In genomic region chr3:174398761-174399160, GRCh38 we compare ENCODE assay signal across 16 cellular contexts.
"Had no signal": no experiment of that assay in that cellular context is flagged by ENCODE, and none has a peak within 500 bp of the region (broad histone marks: within the 10 kb centered on the region; RNA-seq: fewer than 3 reads in every experiment).

No MANE protein-coding gene starts in this region.

- H3K27ac ChIP-seq: esophagus squamous epithelium, gastrocnemius medialis, heart right ventricle, ovary, right atrium auricular region, sigmoid colon, skin epidermis had no signal

- H3K4me1 ChIP-seq: esophagus squamous epithelium, gastrocnemius medialis, heart right ventricle, right atrium auricular region, sigmoid colon had no signal

- H3K4me3 ChIP-seq: esophagus squamous epithelium, gastrocnemius medialis, heart right ventricle, ovary, right atrium auricular region, sigmoid colon, skin epidermis had no signal

- H3K27ac Mint-ChIP-seq: mesothelial cell of epicardium, natural killer cell had no signal

- DNase-seq: dermis blood vessel endothelial cell; esophagus squamous epithelium; gastrocnemius medialis; heart right ventricle; hypothalamus; islet precursor cell; mammary epithelial cell; natural killer cell; ovary; sigmoid colon; stimulated activated CD4-positive, alpha-beta T cell treated with anti-CD3 and anti-CD28 coated beads, Interleukin-2, amount 100 ng/mL, for 48 hours; stimulated activated naive CD4-positive, alpha-beta T cell treated with Interleukin-2 at 50 U/mL for 16 hours had no signal

- ATAC-seq: gastrocnemius medialis, heart right ventricle, left lobe of liver, natural killer cell had no signal

- H3K36me3 Mint-ChIP-seq: mesothelial cell of epicardium, natural killer cell had no signal

- H3K27me3 ChIP-seq: esophagus squamous epithelium, gastrocnemius medialis, heart right ventricle, ovary, right atrium auricular region, sigmoid colon had no signal

- H3K36me3 ChIP-seq: esophagus squamous epithelium, gastrocnemius medialis, heart right ventricle, ovary, right atrium auricular region, sigmoid colon had no signal

- H3K9me3 ChIP-seq: esophagus squamous epithelium, gastrocnemius medialis, ovary, right atrium auricular region, sigmoid colon had no signal
